In the genomic region with DNA sequence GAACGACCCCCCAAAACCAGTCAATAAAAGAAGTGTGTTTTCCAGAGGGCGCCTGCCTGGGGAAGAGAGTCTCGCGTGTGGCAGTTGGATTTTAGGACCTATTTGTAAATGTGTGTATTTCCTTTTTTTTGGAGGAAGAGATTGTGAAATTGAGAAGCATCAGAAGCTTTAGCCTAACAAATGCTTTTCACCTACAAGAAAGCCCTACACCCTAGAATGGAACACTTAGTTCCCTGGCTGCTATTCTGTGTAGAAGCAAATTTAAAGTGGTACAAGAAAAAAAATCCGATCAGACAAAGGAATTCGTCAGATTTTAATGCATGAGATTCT, we compare ENCODE assay signal across 8 cellular contexts. TPM values are rescaled to one million over a fixed set of nuclear protein-coding genes. Genes with fewer than 3 reads are reported as not detected.
A peak's percentile ranks its signal among the peaks of the same experiment; 100 is the strongest.
DNase-seq lines count a peak whose midpoint lies in the region; ATAC-seq and TF ChIP-seq lines count a peak whose summit lies in the region.

No MANE protein-coding gene starts in this region.

- H3K4me1 Mint-ChIP-seq in CD8-positive, alpha-beta T cell (ENCODE audit: low read depth): peaks cover 31% of the 10 kb centered on the region
- peaks cover 17% of the 10 kb centered on the region for H3K4me1 Mint-ChIP-seq in central memory CD8-positive, alpha-beta T cell

- H3K4me1 ChIP-seq in CD8-positive, alpha-beta T cell (ENCODE audit: insufficient read depth, low read length): peaks cover 18% of the 10 kb centered on the region
- H3K4me1 ChIP-seq in muscle layer of duodenum (ENCODE audit: control insufficient read depth in 1 of 2, insufficient read depth in 2 of 2, low read length in 2 of 2): peaks cover 0 to 26% of the 10 kb centered on the region in 2 donors

- peak overlapping the region; percentile 57 for H3K4me3 ChIP-seq in CD8-positive, alpha-beta T cell (ENCODE audit: low read depth, low read length)
- H3K4me3 ChIP-seq in LNCaP clone FGC (ENCODE audit: low read depth, low read length) (peak overlapping the region; percentile 59), muscle layer of duodenum (ENCODE audit: low read depth in 1 of 2, low read length in 2 of 2) (peak overlapping the region; percentile 70 to 93)

- no peak for TF ChIP-seq CTCF in CD8-positive, alpha-beta T cell (IDR thresholded peaks at IDR 0.05)
- TF ChIP-seq CTCF in LNCaP clone FGC (IDR thresholded peaks at IDR 0.05; ENCODE audit: control insufficient read depth, extremely low read depth, insufficient read depth): no peak

- no peak overlapping the region for H3K27ac ChIP-seq in CD8-positive, alpha-beta T cell (ENCODE audit: low read depth, low read length)
- peak overlapping the region; percentile 74 for H3K27ac ChIP-seq in muscle layer of duodenum (ENCODE audit: low read length)

- H3K27me3 Mint-ChIP-seq in CD8-positive, alpha-beta T cell (ENCODE audit: low read depth): no peaks in the 10 kb centered on the region
- no peaks in the 10 kb centered on the region for H3K27me3 Mint-ChIP-seq in central memory CD8-positive, alpha-beta T cell

- peak overlapping the region; percentile 89 for H3K4me3 Mint-ChIP-seq in CD8-positive, alpha-beta T cell
- H3K4me3 Mint-ChIP-seq in central memory CD8-positive, alpha-beta T cell: peak overlapping the region; percentile 93

- no peaks in the 10 kb centered on the region for H3K27me3 ChIP-seq in CD8-positive, alpha-beta T cell (ENCODE audit: insufficient read depth, low read length)
- H3K27me3 ChIP-seq in muscle layer of duodenum (ENCODE audit: low read depth, low read length): no peaks in the 10 kb centered on the region

- no peak for DNase-seq in CD8-positive, alpha-beta T cell
- DNase-seq in LNCaP clone FGC (ENCODE audit: low read depth): no peak
- no peak for DNase-seq in central memory CD8-positive, alpha-beta T cell (ENCODE audit: low spot score in 2 of 2)
- no peak for DNase-seq in T1000 (lab: John Stamatoyannopoulos, UW)
- no peak for DNase-seq in stimulated activated CD8-positive, alpha-beta memory T cell treated with anti-CD3 and anti-CD28 coated beads, Interleukin-4, amount 100 ng/mL, for 48 hours
- no peak for DNase-seq in H4 (ENCODE audit: low spot score)
- no peak for DNase-seq in islet precursor cell

- CTCF ChIA-PET in CD8-positive, alpha-beta T cell (lab: Charles Lee): interaction anchor here (0.7 to 2.5 kb wide), 18 partner anchors 9 to 605 kb away, joined by 3 to 13 read pairs (median 4); no protein-coding TSS in a partner anchor

- POLR2A ChIA-PET in CD8-positive, alpha-beta T cell (lab: Charles Lee): interaction anchor here (0.6 kb wide), 1 partner anchor 309 kb away, joined by 6 read pairs; no protein-coding TSS in a partner anchor

- H3K9me3 ChIP-seq in CD8-positive, alpha-beta T cell (ENCODE audit: low read length): no peaks in the 10 kb centered on the region
- no peaks in the 10 kb centered on the region for H3K9me3 ChIP-seq in muscle layer of duodenum (ENCODE audit: control insufficient read depth in 1 of 2, low read length in 2 of 2)

- H3K27ac Mint-ChIP-seq in CD8-positive, alpha-beta T cell: peak overlapping the region; percentile 63
- no peak overlapping the region for H3K27ac Mint-ChIP-seq in central memory CD8-positive, alpha-beta T cell (ENCODE audit: low read depth)

- H3K9me3 Mint-ChIP-seq in CD8-positive, alpha-beta T cell: no peaks in the 10 kb centered on the region
- no peaks in the 10 kb centered on the region for H3K9me3 Mint-ChIP-seq in central memory CD8-positive, alpha-beta T cell

- peaks cover 6% of the 10 kb centered on the region for H3K36me3 Mint-ChIP-seq in CD8-positive, alpha-beta T cell
- peaks cover 15% of the 10 kb centered on the region for H3K36me3 Mint-ChIP-seq in central memory CD8-positive, alpha-beta T cell (ENCODE audit: insufficient read depth)

- no peaks in the 10 kb centered on the region for H3K36me3 ChIP-seq in CD8-positive, alpha-beta T cell (ENCODE audit: insufficient read depth, low read length)
- H3K36me3 ChIP-seq in muscle layer of duodenum (ENCODE audit: control insufficient read depth in 1 of 2, insufficient read depth in 2 of 2, low read length in 2 of 2): no peaks in the 10 kb centered on the region

- ATAC-seq in CD8-positive, alpha-beta T cell: no peak
- no peak for ATAC-seq in central memory CD8-positive, alpha-beta T cell (replicated peaks; ENCODE audit: extremely low read depth, poor library complexity, severe bottlenecking)

- intact Hi-C loops in CD8-positive, alpha-beta T cell (cut with DNase I, micrococcal nuclease): loop anchor here (1.0 to 10.0 kb wide), 11 partner anchors 39 to 1253 kb away; a partner anchor contains a TSS

RNA-seq across cellular contexts. Expression of a gene that starts 1.4 kb away (rescaled TPM):
- total RNA-seq in CD8-positive, alpha-beta T cell: 10 to 100 TPM; 31.7 to 34.4 TPM
- total RNA-seq in H4 (2014; rRNA removed; shearing (Covaris generic)): 8.7 and 32.9 TPM in 2 replicates
